ENCODE assay signal across 18 cellular contexts in genomic region chr17:69245617-69246016, GRCh38. TPM values are rescaled to one million over a fixed set of nuclear protein-coding genes. Genes with fewer than 3 reads are reported as not detected.
DNase-seq lines count a peak whose midpoint lies in the region; ATAC-seq and TF ChIP-seq lines count a peak whose summit lies in the region.
"Had no signal": no experiment of that assay in that cellular context is flagged by ENCODE, and none has a peak within 500 bp of the region (broad histone marks: within the 10 kb centered on the region; RNA-seq: fewer than 3 reads in every experiment).

No MANE protein-coding gene starts in this region.

- no peak for ATAC-seq in SK-N-SH treated with all-trans-retinoic acid at 6 μM for 48 hours
- ATAC-seq in GM19455 (IDR thresholded peaks at IDR 0.05; ENCODE audit: unreplicated experiment), result no peak
- ATAC-seq in HG02642 (IDR thresholded peaks at IDR 0.05; ENCODE audit: poor library complexity, unreplicated experiment), result no peak
- ATAC-seq: T-helper 17 cell had no signal

- H3K79me2 ChIP-seq in SK-N-SH (ENCODE audit: insufficient read depth), result no peaks in the 10 kb centered on the region
- no peaks in the 10 kb centered on the region for H3K79me2 ChIP-seq in OCI-LY1 (ENCODE audit: insufficient read depth, low read length)
- H3K79me2 ChIP-seq in mammary epithelial cell (ENCODE audit: insufficient read depth, low read length), result no peaks in the 10 kb centered on the region

- intact Hi-C loops in mammary epithelial cell (cut with micrococcal nuclease), result loop anchor here (1.0 to 5.0 kb wide), 2 partner anchors 277 to 468 kb away; no protein-coding TSS in a partner anchor

- no peak overlapping the region for H3K4me2 ChIP-seq in SK-N-SH
- H3K4me2 ChIP-seq in OCI-LY1 (ENCODE audit: low read length), result no peak overlapping the region
- no peak overlapping the region for H3K4me2 ChIP-seq in mammary epithelial cell (ENCODE audit: insufficient read depth, low read depth, low read length)

- TF ChIP-seq POLR2A in erythroblast (IDR thresholded peaks at IDR 0.05; ENCODE audit: low read length), result no peak

- no peaks in the 10 kb centered on the region; the same call in 1 of the 2 replicates for H3K9me2 ChIP-seq in SK-N-SH
- H3K9me2 ChIP-seq in OCI-LY1 (ENCODE audit: low read depth, low read length), result no peaks in the 10 kb centered on the region

- H2AFZ ChIP-seq in SK-N-SH (ENCODE audit: low read depth), result peak overlapping the region; percentile 49; the same call in 1 of the 2 replicates
- H2AFZ ChIP-seq in OCI-LY1 (ENCODE audit: low read length), result peak overlapping the region; percentile 33; the same call in 1 of the 2 replicates
- H2AFZ ChIP-seq in mammary epithelial cell (ENCODE audit: low read depth, low read length), result no peak overlapping the region
- H2AFZ ChIP-seq: GM23248 had no signal

- H3K9me3 ChIP-seq in SK-N-SH (no peaks in the 10 kb centered on the region), OCI-LY1 (ENCODE audit: low read length) (no peaks in the 10 kb centered on the region), mammary epithelial cell (replicated peaks; ENCODE audit: insufficient read depth, low read length) (no peaks in the 10 kb centered on the region)

- H3K27me3 ChIP-seq in SK-N-SH (ENCODE audit: insufficient read depth) (no peaks in the 10 kb centered on the region), OCI-LY1 (ENCODE audit: insufficient read depth, low read length) (no peaks in the 10 kb centered on the region), mammary epithelial cell (ENCODE audit: insufficient read depth, low read length) (no peaks in the 10 kb centered on the region)

- no peak for TF ChIP-seq EP300 in SK-N-SH (IDR thresholded peaks at IDR 0.05; ENCODE audit: borderline replicate concordance in 1 of 2, low read depth in 1 of 2, low read length in 1 of 2)

- H3K27ac ChIP-seq in SK-N-SH (ENCODE audit: low read depth in 2 of 2, low read length in 1 of 2) (no peak overlapping the region), OCI-LY1 (ENCODE audit: low read depth, low read length, poor library complexity, severe bottlenecking) (no peak overlapping the region), mammary epithelial cell (ENCODE audit: insufficient read depth, low read depth, low read length) (no peak overlapping the region)
- H3K27ac ChIP-seq: C4-2B, GM23248 had no signal

- WGBS in SK-N-SH (ENCODE audit: low lambda C conversion rate), result 64% methylated on average over 2 of the region's 2 CpGs
- WGBS in mammary epithelial cell (ENCODE audit: low coverage, missing lambda C conversion rate), result 89% methylated on average over 2 of the region's 2 CpGs

- CTCF ChIA-PET in SK-N-SH (lab: Yijun Ruan, JAX) (interaction anchor here (1.2 to 16.2 kb wide), 6 partner anchors 12 to 474 kb away, joined by 3 to 185 read pairs (median 12); no protein-coding TSS in a partner anchor), mammary epithelial cell (lab: Charles Lee; ENCODE audit: low non-redundant PET) (interaction anchor here (0.6 kb wide), 1 partner anchor 421 kb away, joined by 4 read pairs; no protein-coding TSS in a partner anchor)

- H3K9ac ChIP-seq in SK-N-SH, result no peak overlapping the region
- no peak overlapping the region for H3K9ac ChIP-seq in OCI-LY1 (ENCODE audit: low read length)
- H3K9ac ChIP-seq in mammary epithelial cell (ENCODE audit: insufficient read depth, low read length), result no peak overlapping the region
- H3K9ac ChIP-seq: GM23248 had no signal

- POLR2A ChIA-PET in SK-N-SH (lab: Yijun Ruan, JAX), result no interaction called here

- no TSS peak for BruUV-seq in mammary epithelial cell (replicated peaks; lab: Mats Ljungman, UMichigan)

- TF ChIP-seq RAD21 in SK-N-SH (IDR thresholded peaks at IDR 0.05; ENCODE audit: low read length), result no peak

- in situ Hi-C loops in mammary epithelial cell (cut with MboI; ENCODE audit: low sequenced_read_pairs in 2 of 2), result loop anchor here in 1 of 2 donors (25.0 kb wide), 2 partner anchors 183 to 708 kb away; partner anchors contain the start of gene ABCA9

- H3K36me3 ChIP-seq in SK-N-SH (replicated peaks in 1 of 2; ENCODE audit: control insufficient read depth in 1 of 2, insufficient read depth in 2 of 2, low read length in 1 of 2) (peaks cover 0 to 3% of the 10 kb centered on the region in 2 experiments), OCI-LY1 (ENCODE audit: insufficient read depth, low read length) (no peaks in the 10 kb centered on the region), mammary epithelial cell (ENCODE audit: insufficient read depth, low read length) (no peaks in the 10 kb centered on the region)

- H4K20me1 ChIP-seq in SK-N-SH (ENCODE audit: insufficient read depth) (no peaks in the 10 kb centered on the region), OCI-LY1 (ENCODE audit: insufficient read depth, low read length) (no peaks in the 10 kb centered on the region), mammary epithelial cell (ENCODE audit: insufficient read depth, low read length) (no peaks in the 10 kb centered on the region)

- TF ChIP-seq CTCF in SK-N-SH (IDR thresholded peaks at IDR 0.05) (no peak), OCI-LY1 (IDR thresholded peaks at IDR 0.05; ENCODE audit: low read length) (no peak), mammary epithelial cell (conservative IDR thresholded peaks at IDR 0.05 in 1 of 2, IDR thresholded peaks at IDR 0.05 in 1 of 2; ENCODE audit: extremely low read depth in 1 of 2, insufficient read depth in 1 of 2, low read depth in 1 of 2, low read length in 2 of 2) (no peak)

- dilution Hi-C loops in mammary epithelial cell (cut with HindIII; ENCODE audit: low sequenced_read_pairs), result no loop called here

- DNase-seq in SK-N-SH (no peak), erythroblast (lab: John Stamatoyannopoulos, UW) (peak; percentile 1 to 35), mammary epithelial cell (no peak), NCI-H748 (lab: John Stamatoyannopoulos, UW; ENCODE audit: unreplicated experiment) (no peak)
- DNase-seq: DMS 273 treated with DMSO at 0.1 percent for 48 hours, GDM1, GM23248, NCI-H1048, NCI-H1436 treated with DMSO at 0.1 percent for 48 hours, NCI-H2081, NCI-H510A treated with DMSO at 0.1 percent for 48 hours, Right ventricle myocardium superior, T-helper 17 cell had no signal

- H3K4me1 ChIP-seq in SK-N-SH (ENCODE audit: control insufficient read depth in 1 of 2, insufficient read depth in 2 of 2, low read depth in 1 of 2, low read length in 1 of 2) (no peaks in the 10 kb centered on the region; a peak in 1 of 4 replicates), OCI-LY1 (ENCODE audit: insufficient read depth, low read length, severe bottlenecking) (no peaks in the 10 kb centered on the region), mammary epithelial cell (ENCODE audit: insufficient read depth, low read length) (no peaks in the 10 kb centered on the region)

- H3K4me3 ChIP-seq in SK-N-SH (ENCODE audit: low read depth in 2 of 2, low read length in 1 of 2) (no peak overlapping the region), OCI-LY1 (ENCODE audit: low read depth, low read length, poor library complexity, severe bottlenecking) (no peak overlapping the region), mammary epithelial cell (replicated peaks in 1 of 3; ENCODE audit: insufficient read depth in 1 of 3, low read depth in 2 of 3, low read length in 3 of 3) (no peak overlapping the region)
- H3K4me3 ChIP-seq: GM23248 had no signal

- H3F3A ChIP-seq in SK-N-SH (replicated peaks; ENCODE audit: insufficient read depth) (peaks cover 15% of the 10 kb centered on the region), OCI-LY1 (ENCODE audit: insufficient read depth, low read length) (no peaks in the 10 kb centered on the region)

TF ChIP-seq in SK-N-SH, 30 proteins besides CTCF, POLR2A, EP300 and RAD21 (continues in another document):
- TF ChIP-seq EZH2phosphoT487 (IDR thresholded peaks at IDR 0.05; ENCODE audit: borderline replicate concordance, low read depth) (no peak), FOXM1 (IDR thresholded peaks at IDR 0.05; ENCODE audit: low read depth) (no peak), FOSL2 (IDR thresholded peaks at IDR 0.05; ENCODE audit: borderline replicate concordance, low read depth) (no peak), NRF1 (IDR thresholded peaks at IDR 0.05; ENCODE audit: low read depth, low read length) (no peak), GATA2 (CRISPR knock-in tag; IDR thresholded peaks at IDR 0.05) (no peak)

TF ChIP-seq in SK-N-SH treated with all-trans-retinoic acid at 6 μM for 48 hours, 23 proteins besides CTCF, POLR2A, EP300 and RAD21 (continues in another document):
- TF ChIP-seq CSDC2 (CRISPR knock-in tag; IDR thresholded peaks at IDR 0.05) (no peak), BACH2 (CRISPR knock-in tag; IDR thresholded peaks at IDR 0.05; ENCODE audit: borderline replicate concordance) (no peak), GLIS3 (CRISPR knock-in tag; IDR thresholded peaks at IDR 0.05) (no peak), ARNTL (CRISPR knock-in tag; IDR thresholded peaks at IDR 0.05; ENCODE audit: borderline replicate concordance, low read depth) (no peak), ZFP3 (CRISPR knock-in tag; IDR thresholded peaks at IDR 0.05) (no peak), TCF4 (CRISPR knock-in tag; IDR thresholded peaks at IDR 0.05; ENCODE audit: borderline replicate concordance) (no peak), PPARA (CRISPR knock-in tag; IDR thresholded peaks at IDR 0.05; ENCODE audit: borderline replicate concordance) (no peak), CREB5 (CRISPR knock-in tag; IDR thresholded peaks at IDR 0.05; ENCODE audit: low read depth) (no peak)

RNA-seq across cellular contexts. Expression of gene ABCA10, which starts 17.0 kb away (rescaled TPM):
- polyA plus RNA-seq in SK-N-SH (2012; rRNA removed) (0.07 and 0.11 TPM in 2 replicates), mammary epithelial cell (0.17 TPM)
- polyA plus RNA-seq in SK-N-SH (2012; cell fraction: cytosol; rRNA removed), result 0.05 and 0.10 TPM in 2 replicates
- 0.38 and 0.48 TPM in 2 replicates for polyA plus RNA-seq in SK-N-SH (2012; cell fraction: nucleus; rRNA removed)
- total RNA-seq in mammary epithelial cell, result 1 to 10 TPM; 2.1 to 5.0 TPM
- not detected for polyA minus RNA-seq in mammary epithelial cell

Comparison
In these comparisons a context has a peak if more than half of its experiments do, and no peak if none do; other contexts are left out.
1. DNase-seq: peak in erythroblast (2 of 2); none in SK-N-SH (single experiment), mammary epithelial cell (single experiment) and NCI-H748 (single experiment).